In the genomic region with DNA sequence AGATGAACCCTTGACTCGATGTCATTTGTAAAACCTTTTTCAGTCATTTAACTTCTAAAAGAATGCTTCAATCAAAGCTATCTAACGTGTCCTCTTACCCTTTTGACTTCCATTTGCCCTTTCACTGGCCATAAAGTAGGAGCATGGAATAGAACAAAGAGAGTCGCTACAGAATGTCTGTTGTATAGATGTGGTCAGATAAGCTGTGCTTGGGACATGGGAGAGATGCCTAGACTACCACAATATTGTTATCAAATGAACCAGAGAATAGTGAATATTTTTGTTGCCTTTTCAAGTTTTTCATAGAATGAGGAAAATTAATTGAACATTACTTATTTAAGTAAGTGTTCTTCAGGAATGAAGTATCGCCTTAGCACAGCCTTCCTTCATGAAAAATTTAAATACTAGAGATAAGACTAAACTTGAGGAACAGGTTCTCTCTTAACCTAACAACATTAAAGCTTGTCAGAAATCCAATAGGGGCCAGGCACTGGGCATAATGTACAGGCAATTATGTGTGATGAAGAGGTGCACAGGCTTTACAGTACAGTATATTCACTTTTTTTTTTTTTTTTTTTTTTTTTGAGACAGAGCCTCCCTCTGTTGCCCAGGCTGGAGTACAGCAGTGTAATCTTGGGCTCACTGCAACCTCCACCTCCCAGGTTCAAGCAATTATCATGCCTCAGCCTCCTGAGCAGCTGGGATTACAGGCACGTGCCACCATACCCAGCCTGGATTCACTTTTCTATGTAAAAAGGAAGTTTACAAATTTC, we compare ENCODE assay signal across 1 cellular context.
TF ChIP-seq lines count a peak whose summit lies in the region.

No MANE protein-coding gene starts in this region.

TF ChIP-seq in HCT116, 20 proteins besides CTCF, POLR2A, EP300 and RAD21 (continued from another document):
- TF ChIP-seq ZBTB33 (IDR thresholded peaks at IDR 0.05; ENCODE audit: extremely low read depth, insufficient replicate concordance, low read length) (no peak), CEBPB (IDR thresholded peaks at IDR 0.05; ENCODE audit: low read depth) (no peak), YY1 (IDR thresholded peaks at IDR 0.05; ENCODE audit: extremely low read depth, insufficient replicate concordance, low read depth, low read length) (no peak), SP1 (IDR thresholded peaks at IDR 0.05; ENCODE audit: low read depth) (no peak), EGR1 (IDR thresholded peaks at IDR 0.05; ENCODE audit: low read depth) (no peak), SRF (IDR thresholded peaks at IDR 0.05; ENCODE audit: low read depth) (no peak), JUND (IDR thresholded peaks at IDR 0.05) (no peak), ZNF274 (IDR thresholded peaks at IDR 0.05; ENCODE audit: low read depth, low read length) (no peak), ATF3 (IDR thresholded peaks at IDR 0.05) (no peak), SIN3A (IDR thresholded peaks at IDR 0.05; ENCODE audit: low read depth) (no peak), EZH2 (IDR thresholded peaks at IDR 0.05) (no peak), TCF7L2 (IDR thresholded peaks at IDR 0.05; ENCODE audit: borderline replicate concordance, extremely low read depth, insufficient read depth, insufficient read length) (no peak), CBX3 (IDR thresholded peaks at IDR 0.05; ENCODE audit: low read depth) (no peak)
- TF ChIP-seq, protein P1, sequence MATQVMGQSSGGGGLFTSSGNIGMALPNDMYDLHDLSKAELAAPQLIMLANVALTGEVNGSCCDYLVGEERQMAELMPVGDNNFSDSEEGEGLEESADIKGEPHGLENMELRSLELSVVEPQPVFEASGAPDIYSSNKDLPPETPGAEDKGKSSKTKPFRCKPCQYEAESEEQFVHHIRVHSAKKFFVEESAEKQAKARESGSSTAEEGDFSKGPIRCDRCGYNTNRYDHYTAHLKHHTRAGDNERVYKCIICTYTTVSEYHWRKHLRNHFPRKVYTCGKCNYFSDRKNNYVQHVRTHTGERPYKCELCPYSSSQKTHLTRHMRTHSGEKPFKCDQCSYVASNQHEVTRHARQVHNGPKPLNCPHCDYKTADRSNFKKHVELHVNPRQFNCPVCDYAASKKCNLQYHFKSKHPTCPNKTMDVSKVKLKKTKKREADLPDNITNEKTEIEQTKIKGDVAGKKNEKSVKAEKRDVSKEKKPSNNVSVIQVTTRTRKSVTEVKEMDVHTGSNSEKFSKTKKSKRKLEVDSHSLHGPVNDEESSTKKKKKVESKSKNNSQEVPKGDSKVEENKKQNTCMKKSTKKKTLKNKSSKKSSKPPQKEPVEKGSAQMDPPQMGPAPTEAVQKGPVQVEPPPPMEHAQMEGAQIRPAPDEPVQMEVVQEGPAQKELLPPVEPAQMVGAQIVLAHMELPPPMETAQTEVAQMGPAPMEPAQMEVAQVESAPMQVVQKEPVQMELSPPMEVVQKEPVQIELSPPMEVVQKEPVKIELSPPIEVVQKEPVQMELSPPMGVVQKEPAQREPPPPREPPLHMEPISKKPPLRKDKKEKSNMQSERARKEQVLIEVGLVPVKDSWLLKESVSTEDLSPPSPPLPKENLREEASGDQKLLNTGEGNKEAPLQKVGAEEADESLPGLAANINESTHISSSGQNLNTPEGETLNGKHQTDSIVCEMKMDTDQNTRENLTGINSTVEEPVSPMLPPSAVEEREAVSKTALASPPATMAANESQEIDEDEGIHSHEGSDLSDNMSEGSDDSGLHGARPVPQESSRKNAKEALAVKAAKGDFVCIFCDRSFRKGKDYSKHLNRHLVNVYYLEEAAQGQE (IDR thresholded peaks at IDR 0.05; ENCODE audit: low read depth), result no peak
- TF ChIP-seq, protein P2, sequence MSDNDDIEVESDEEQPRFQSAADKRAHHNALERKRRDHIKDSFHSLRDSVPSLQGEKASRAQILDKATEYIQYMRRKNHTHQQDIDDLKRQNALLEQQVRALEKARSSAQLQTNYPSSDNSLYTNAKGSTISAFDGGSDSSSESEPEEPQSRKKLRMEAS (IDR thresholded peaks at IDR 0.05), result no peak
